ENCODE assay signal across 9 cellular contexts in the genomic region with DNA sequence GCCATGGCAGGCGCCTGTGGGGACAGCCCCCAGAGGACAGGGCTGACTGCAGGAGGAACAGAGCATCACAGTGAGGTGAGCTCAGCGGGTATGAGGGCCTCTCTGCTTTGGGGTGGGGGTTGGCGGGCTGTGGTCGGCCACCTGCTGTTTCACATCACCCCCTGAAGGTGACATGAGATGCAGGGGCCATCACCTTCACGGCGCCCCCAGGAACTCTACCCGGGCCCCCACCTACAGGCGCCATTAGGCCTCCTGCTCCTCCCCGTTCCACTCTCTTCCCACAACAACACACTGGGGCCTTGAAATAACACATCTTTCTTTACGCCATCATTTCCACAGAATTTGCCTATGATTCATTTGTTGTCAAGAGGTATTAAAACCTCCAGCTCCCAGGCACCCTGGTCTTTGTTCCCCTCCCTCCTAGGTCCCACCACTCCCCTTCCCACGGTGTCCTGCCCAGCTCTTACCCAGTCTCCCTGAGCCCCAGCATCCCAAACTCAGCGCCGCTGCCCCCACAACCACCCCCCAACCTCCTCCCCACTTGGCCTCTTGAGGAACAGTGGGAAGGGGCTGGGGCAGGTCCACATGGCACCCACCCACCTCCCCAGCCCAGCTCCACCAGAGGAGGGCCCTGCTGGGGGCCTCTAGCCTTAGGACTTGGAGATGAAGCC. TPM values are rescaled to one million over a fixed set of nuclear protein-coding genes. Genes with fewer than 3 reads are reported as not detected.
DNase-seq lines count a peak whose midpoint lies in the region; ATAC-seq and TF ChIP-seq lines count a peak whose summit lies in the region.
"Had no signal": no experiment of that assay in that cellular context is flagged by ENCODE, and none has a peak within 500 bp of the region (broad histone marks: within the 10 kb centered on the region; RNA-seq: fewer than 3 reads in every experiment).

No MANE protein-coding gene starts in this region.

- peaks cover 88% of the 10 kb centered on the region for H3K4me1 Mint-ChIP-seq in activated CD8-positive, alpha-beta T cell treated with anti-CD3 and anti-CD28 coated beads for 36 hours (ENCODE audit: low read depth)
- H3K4me1 Mint-ChIP-seq in memory B cell, result peaks cover 46% of the 10 kb centered on the region

- intact Hi-C loops in right cardiac atrium (cut with DNase I), result loop anchor here in 1 of 4 donors (10.0 kb wide), 1 partner anchor 48 kb away; no protein-coding TSS in a partner anchor
- intact Hi-C loops in cardiac septum (cut with DNase I), result no loop called here
- intact Hi-C loops in activated CD8-positive, alpha-beta T cell treated with anti-CD3 and anti-CD28 coated beads for 36 hours (cut with micrococcal nuclease), result loop anchor here (1.0 kb wide), 1 partner anchor 19 kb away; no protein-coding TSS in a partner anchor
- intact Hi-C loops in left cardiac atrium (cut with DNase I), result no loop called here

- peak overlapping the region; percentile 94 for H3K27ac Mint-ChIP-seq in activated CD8-positive, alpha-beta T cell treated with anti-CD3 and anti-CD28 coated beads for 36 hours
- peak overlapping the region; percentile 91 for H3K27ac Mint-ChIP-seq in memory B cell

- no peaks in the 10 kb centered on the region for H3K27me3 Mint-ChIP-seq in activated CD8-positive, alpha-beta T cell treated with anti-CD3 and anti-CD28 coated beads for 36 hours
- H3K27me3 Mint-ChIP-seq in memory B cell, result no peaks in the 10 kb centered on the region

- TF ChIP-seq CTCF in activated CD8-positive, alpha-beta T cell treated with anti-CD3 and anti-CD28 coated beads for 36 hours (IDR thresholded peaks at IDR 0.05), result no peak

- H3K4me3 Mint-ChIP-seq in activated CD8-positive, alpha-beta T cell treated with anti-CD3 and anti-CD28 coated beads for 36 hours, result peak overlapping the region; percentile 76
- H3K4me3 Mint-ChIP-seq in memory B cell, result no peak overlapping the region

- DNase-seq in right cardiac atrium (peak in 2 of 3 donors; percentile 41 to 43), cardiac septum (ENCODE audit: low spot score) (no peak), memory B cell (ENCODE audit: low spot score in 2 of 2) (no peak), DMS153 treated with DMSO at 0.1 percent for 48 hours (lab: John Stamatoyannopoulos, UW; ENCODE audit: unreplicated experiment) (no peak), NCI-H1105 (lab: John Stamatoyannopoulos, UW) (no peak), left cardiac atrium (no peak)
- DNase-seq in activated CD8-positive, alpha-beta T cell treated with anti-CD3 and anti-CD28 coated beads for 36 hours, result peak; percentile 97
- DNase-seq: GOT3 had no signal

- H3K36me3 ChIP-seq in thymus (ENCODE audit: control insufficient read depth, insufficient read depth), result no peaks in the 10 kb centered on the region

- H3K9me3 ChIP-seq in right cardiac atrium (ENCODE audit: control insufficient read depth, low read length) (no peaks in the 10 kb centered on the region), thymus (ENCODE audit: control insufficient read depth) (no peaks in the 10 kb centered on the region)

- H3K27ac ChIP-seq in right cardiac atrium (ENCODE audit: low read length) (no peak overlapping the region), thymus (ENCODE audit: low read depth) (peak overlapping the region; percentile 96)

- CTCF ChIA-PET in activated CD8-positive, alpha-beta T cell treated with anti-CD3 and anti-CD28 coated beads for 36 hours (lab: Charles Lee), result interaction anchor here (0.9 to 19.7 kb wide), 14 partner anchors 9 to 131 kb away, joined by 3 to 624 read pairs (median 16); a partner anchor contains a TSS

- no peak overlapping the region for H3K4me3 ChIP-seq in right cardiac atrium (ENCODE audit: low read length)
- H3K4me3 ChIP-seq in thymus (ENCODE audit: low read length), result peak overlapping the region; percentile 56

- H3K4me1 ChIP-seq in right cardiac atrium (ENCODE audit: control insufficient read depth, insufficient read depth, low read length) (peaks cover 12% of the 10 kb centered on the region), thymus (ENCODE audit: control insufficient read depth, insufficient read depth, low read length) (peaks cover 85% of the 10 kb centered on the region)

- H3K9me3 Mint-ChIP-seq in activated CD8-positive, alpha-beta T cell treated with anti-CD3 and anti-CD28 coated beads for 36 hours, result no peaks in the 10 kb centered on the region
- H3K9me3 Mint-ChIP-seq in memory B cell, result no peaks in the 10 kb centered on the region

- peaks cover 3% of the 10 kb centered on the region for H3K36me3 Mint-ChIP-seq in activated CD8-positive, alpha-beta T cell treated with anti-CD3 and anti-CD28 coated beads for 36 hours (ENCODE audit: low read depth)
- no peaks in the 10 kb centered on the region for H3K36me3 Mint-ChIP-seq in memory B cell

- ATAC-seq in right cardiac atrium, result no peak
- peak; percentile 75 for ATAC-seq in activated CD8-positive, alpha-beta T cell treated with anti-CD3 and anti-CD28 coated beads for 36 hours
- peak; percentile 57 for ATAC-seq in memory B cell (ENCODE audit: low read depth)
- ATAC-seq in left cardiac atrium, result no peak

- POLR2A ChIA-PET in activated CD8-positive, alpha-beta T cell treated with anti-CD3 and anti-CD28 coated beads for 36 hours (lab: Charles Lee), result interaction anchor here (0.5 to 21.6 kb wide), 16 partner anchors 8 to 1564 kb away, joined by 3 to 904 read pairs (median 4); a partner anchor contains a TSS

- 95% methylated on average over 13 of the region's 13 CpGs for WGBS in right cardiac atrium
- 23% methylated on average over 13 of the region's 13 CpGs for WGBS in thymus

- H3K27me3 ChIP-seq in right cardiac atrium (ENCODE audit: control insufficient read depth, insufficient read depth) (no peaks in the 10 kb centered on the region), thymus (ENCODE audit: control insufficient read depth, insufficient read depth) (no peaks in the 10 kb centered on the region)

RNA-seq across cellular contexts. Expression of a gene that starts 12.7 kb away (rescaled TPM):
- total RNA-seq in right cardiac atrium (10 to 100 TPM; 46.5 to 60.1 (median 51.1) TPM), cardiac septum (62.7 TPM), left cardiac atrium (10 to 100 TPM; 41.6 to 58.0 TPM)
- polyA plus RNA-seq in right cardiac atrium (38.0 TPM), thymus (130 TPM)
- total RNA-seq in activated CD8-positive, alpha-beta T cell treated with anti-CD3 and anti-CD28 coated beads for 36 hours, result 100 to 1,000 TPM; 373 to 382 TPM

RNA-seq across cellular contexts. Expression of a gene that starts 59.4 kb away (rescaled TPM):
- total RNA-seq in right cardiac atrium, result 10 to 100 TPM; 26.5 to 30.1 (median 27.6) TPM
- 22.0 TPM for polyA plus RNA-seq in right cardiac atrium
- total RNA-seq in cardiac septum, result 20.7 TPM
- total RNA-seq in activated CD8-positive, alpha-beta T cell treated with anti-CD3 and anti-CD28 coated beads for 36 hours, result 10 to 100 TPM in 1 of 2 experiments, 1 to 10 TPM in 1; 8.8 to 10.2 TPM
- polyA plus RNA-seq in thymus, result 9.3 TPM
- 10 to 100 TPM; 22.1 to 28.9 TPM for total RNA-seq in left cardiac atrium

Comparison
In these comparisons a context has a peak if more than half of its experiments do, and no peak if none do; other contexts are left out.
1. DNase-seq: peak in right cardiac atrium (2 of 3) and activated CD8-positive, alpha-beta T cell treated with anti-CD3 and anti-CD28 coated beads for 36 hours (single experiment); none in cardiac septum (single experiment), memory B cell (0 of 2), DMS153 treated with DMSO at 0.1 percent for 48 hours (single experiment), NCI-H1105 (single experiment) and left cardiac atrium (single experiment).
2. ATAC-seq: peak in activated CD8-positive, alpha-beta T cell treated with anti-CD3 and anti-CD28 coated beads for 36 hours (single experiment) and memory B cell (single experiment); none in right cardiac atrium (0 of 2) and left cardiac atrium (0 of 2).